ENCODE assay signal across 8 cellular contexts in the genomic region with DNA sequence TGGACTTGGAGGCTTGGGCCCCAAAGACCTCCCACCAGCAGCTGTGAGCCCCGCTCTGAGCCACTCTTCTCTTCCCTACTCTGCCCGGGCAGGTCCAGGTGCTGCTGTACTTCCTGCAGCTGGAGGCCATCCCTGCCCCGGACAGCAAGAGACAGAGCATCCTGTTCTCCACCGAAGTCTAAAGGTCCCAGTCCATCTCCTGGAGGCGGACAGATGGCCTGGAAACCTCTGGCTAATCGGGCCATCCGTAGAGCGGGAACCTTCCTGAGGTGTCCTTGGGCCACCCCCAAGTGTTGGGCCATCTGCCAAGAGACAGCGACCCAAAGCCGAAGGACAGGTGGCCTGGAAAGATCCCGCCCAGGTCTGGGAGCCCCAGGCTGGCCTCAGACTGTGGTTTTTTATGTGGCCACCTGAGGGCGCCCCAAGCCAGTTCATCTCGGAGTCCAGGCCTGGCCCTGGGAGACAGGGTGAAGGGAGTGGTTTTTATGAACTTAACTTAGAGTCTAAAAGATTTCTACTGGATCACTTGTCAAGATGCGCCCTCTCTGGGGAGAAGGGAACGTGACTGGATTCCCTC.
DNase-seq lines count a peak whose midpoint lies in the region; ATAC-seq, FAIRE-seq and TF ChIP-seq lines count a peak whose summit lies in the region.

No MANE protein-coding gene starts in this region.

- H3K4me3 ChIP-seq in HEK293 (ENCODE audit: low read depth, low read length), result no peak overlapping the region

- peak; percentile 73 for FAIRE-seq in RCC 7860 (lab: Jason Lieb, UNC)

- H3K36me3 ChIP-seq in HEK293 (ENCODE audit: control insufficient read depth in 2 of 2, insufficient read depth in 1 of 2, low read length in 2 of 2), result peaks cover 0 to 26% of the 10 kb centered on the region in 2 experiments; a peak in 2 of 3 replicates

- ATAC-seq in HG02588 (IDR thresholded peaks at IDR 0.05; ENCODE audit: unreplicated experiment), result no peak

- DNase-seq in CD1c-positive myeloid dendritic cell (ENCODE audit: extremely low spot score), result peak; percentile 73
- DNase-seq in RCC 7860 (ENCODE audit: low spot score), result peak; percentile 82
- DNase-seq in activated gamma-delta T cell treated with anti-CD3 and anti-CD28 coated beads, Interleukin-2, amount 50 U/mL, for 16 hours (ENCODE audit: low read depth), result peak; percentile 45
- peak; percentile 47 for DNase-seq in globus pallidus (ENCODE audit: low spot score)
- DNase-seq in renal cortical epithelial cell (ENCODE audit: low read depth), result peak; percentile 47
- no peak for DNase-seq in KG1 (lab: John Stamatoyannopoulos, UW)

- no peak overlapping the region for H3K27ac ChIP-seq in HEK293 (ENCODE audit: extremely low read depth, low read depth, low read length)

- H3K9me3 ChIP-seq in HEK293 (ENCODE audit: control insufficient read depth, insufficient read depth, low read depth, low read length), result no peaks in the 10 kb centered on the region

- peak; percentile 62 for TF ChIP-seq CTCF in HEK293 (tag by site-specific recombination; IDR thresholded peaks at IDR 0.05)

- H3K4me1 ChIP-seq in HEK293 (ENCODE audit: control insufficient read depth, insufficient read depth, low read length), result no peaks in the 10 kb centered on the region

- CTCF ChIA-PET in HEK293 (lab: Yijun Ruan, JAX), result interaction anchor here (0.6 to 3.1 kb wide), 2 partner anchors 70 to 291 kb away, joined by 3 to 16 read pairs; no protein-coding TSS in a partner anchor

- POLR2A ChIA-PET in HEK293 (lab: Yijun Ruan, JAX), result no interaction called here

TF ChIP-seq in HEK293, 187 proteins besides CTCF, POLR2A, EP300 and RAD21:
- TF ChIP-seq, protein P1, sequence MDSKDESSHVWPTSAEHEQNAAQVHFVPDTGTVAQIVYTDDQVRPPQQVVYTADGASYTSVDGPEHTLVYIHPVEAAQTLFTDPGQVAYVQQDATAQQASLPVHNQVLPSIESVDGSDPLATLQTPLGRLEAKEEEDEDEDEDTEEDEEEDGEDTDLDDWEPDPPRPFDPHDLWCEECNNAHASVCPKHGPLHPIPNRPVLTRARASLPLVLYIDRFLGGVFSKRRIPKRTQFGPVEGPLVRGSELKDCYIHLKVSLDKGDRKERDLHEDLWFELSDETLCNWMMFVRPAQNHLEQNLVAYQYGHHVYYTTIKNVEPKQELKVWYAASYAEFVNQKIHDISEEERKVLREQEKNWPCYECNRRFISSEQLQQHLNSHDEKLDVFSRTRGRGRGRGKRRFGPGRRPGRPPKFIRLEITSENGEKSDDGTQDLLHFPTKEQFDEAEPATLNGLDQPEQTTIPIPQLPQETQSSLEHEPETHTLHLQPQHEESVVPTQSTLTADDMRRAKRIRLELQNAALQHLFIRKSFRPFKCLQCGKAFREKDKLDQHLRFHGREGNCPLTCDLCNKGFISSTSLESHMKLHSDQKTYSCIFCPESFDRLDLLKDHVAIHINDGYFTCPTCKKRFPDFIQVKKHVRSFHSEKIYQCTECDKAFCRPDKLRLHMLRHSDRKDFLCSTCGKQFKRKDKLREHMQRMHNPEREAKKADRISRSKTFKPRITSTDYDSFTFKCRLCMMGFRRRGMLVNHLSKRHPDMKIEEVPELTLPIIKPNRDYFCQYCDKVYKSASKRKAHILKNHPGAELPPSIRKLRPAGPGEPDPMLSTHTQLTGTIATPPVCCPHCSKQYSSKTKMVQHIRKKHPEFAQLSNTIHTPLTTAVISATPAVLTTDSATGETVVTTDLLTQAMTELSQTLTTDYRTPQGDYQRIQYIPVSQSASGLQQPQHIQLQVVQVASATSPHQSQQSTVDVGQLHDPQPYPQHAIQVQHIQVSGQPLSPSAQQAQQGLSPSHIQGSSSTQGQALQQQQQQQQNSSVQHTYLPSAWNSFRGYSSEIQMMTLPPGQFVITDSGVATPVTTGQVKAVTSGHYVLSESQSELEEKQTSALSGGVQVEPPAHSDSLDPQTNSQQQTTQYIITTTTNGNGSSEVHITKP (tag by site-specific recombination; IDR thresholded peaks at IDR 0.05), result no peak
- TF ChIP-seq ZNF501 (tag by site-specific recombination; IDR thresholded peaks at IDR 0.05), result no peak
- peak; percentile 73 for TF ChIP-seq ZNF654 (tag by site-specific recombination; IDR thresholded peaks at IDR 0.05; ENCODE audit: low read depth)
- peak; percentile 11; the same call in 1 of the 2 replicates for TF ChIP-seq GLIS1 (tag by site-specific recombination; IDR thresholded peaks at IDR 0.05)
- no peak for TF ChIP-seq ZNF426 (tag by site-specific recombination; IDR thresholded peaks at IDR 0.05)
